In the genomic region with DNA sequence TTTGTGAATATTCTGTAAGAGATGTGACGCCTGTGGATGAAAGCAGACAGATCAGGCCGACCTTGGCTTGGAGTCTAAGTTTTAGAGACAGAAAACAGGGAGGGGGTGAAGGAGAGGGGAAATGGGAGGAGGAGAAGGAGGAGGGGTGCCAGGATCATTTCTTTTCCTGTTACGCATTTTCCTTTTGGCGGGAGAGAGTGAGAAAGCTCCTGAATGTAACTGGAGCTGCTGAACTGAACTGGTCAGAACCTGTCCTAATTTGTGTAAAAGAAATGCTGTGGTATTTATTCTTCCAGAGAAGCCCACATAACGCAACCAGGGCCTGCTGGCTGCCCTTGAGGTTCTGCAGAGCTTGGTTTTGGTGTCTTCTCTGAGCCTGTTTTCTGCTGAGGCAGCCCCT, we compare ENCODE assay signal across 14 cellular contexts. TPM values are rescaled to one million over a fixed set of nuclear protein-coding genes. Genes with fewer than 3 reads are reported as not detected.
DNase-seq lines count a peak whose midpoint lies in the region; ATAC-seq and TF ChIP-seq lines count a peak whose summit lies in the region.
"Had no signal": no experiment of that assay in that cellular context is flagged by ENCODE, and none has a peak within 500 bp of the region (broad histone marks: within the 10 kb centered on the region; RNA-seq: fewer than 3 reads in every experiment).

No MANE protein-coding gene starts in this region.

- peaks cover 1% of the 10 kb centered on the region for H3K4me1 Mint-ChIP-seq in activated T-cell treated with anti-CD3 and anti-CD28 coated beads, Interleukin-2, amount 50 U/mL, for 24 hours (ENCODE audit: low read depth)

- no peaks in the 10 kb centered on the region for H3K27me3 Mint-ChIP-seq in activated T-cell treated with anti-CD3 and anti-CD28 coated beads, Interleukin-2, amount 50 U/mL, for 24 hours
- H3K27me3 Mint-ChIP-seq: stimulated activated naive B cell treated with anti-CD40 and anti-IgM and Interleukin-4, amounts not matched to agents 10 μg/mL and 1 μg/mL and 100 μg/mL, for 72 hours had no signal

- H3K4me1 ChIP-seq in RWPE2 (ENCODE audit: insufficient read depth, poor library complexity, severe bottlenecking), result peaks cover 21% of the 10 kb centered on the region
- peaks cover 48% of the 10 kb centered on the region for H3K4me1 ChIP-seq in lower lobe of right lung
- H3K4me1 ChIP-seq: BLaER1 had no signal

- H3K27ac ChIP-seq in RWPE2 (ENCODE audit: poor library complexity, severe bottlenecking) (peak overlapping the region; percentile 32), lower lobe of right lung (peak overlapping the region; percentile 32), temporal lobe (ENCODE audit: low read depth, low read length) (peak overlapping the region; percentile 17)
- H3K27ac ChIP-seq: BLaER1, SJSA1 had no signal

- H3K4me3 ChIP-seq in RWPE2 (ENCODE audit: severe bottlenecking) (no peak overlapping the region), epithelial cell of esophagus (ENCODE audit: low read length) (no peak overlapping the region), lower lobe of right lung (no peak overlapping the region)
- H3K4me3 ChIP-seq: BLaER1, SJSA1 had no signal

- H3K4me3 Mint-ChIP-seq in activated T-cell treated with anti-CD3 and anti-CD28 coated beads, Interleukin-2, amount 50 U/mL, for 24 hours, result no peak overlapping the region
- H3K4me3 Mint-ChIP-seq: stimulated activated naive B cell treated with anti-CD40 and anti-IgM and Interleukin-4, amounts not matched to agents 10 μg/mL and 1 μg/mL and 100 μg/mL, for 72 hours had no signal

- intact Hi-C loops in lower lobe of right lung (cut with DNase I), result no loop called here

- H3K36me3 ChIP-seq in RWPE2 (ENCODE audit: low read depth) (no peaks in the 10 kb centered on the region), lower lobe of right lung (no peaks in the 10 kb centered on the region)
- H3K36me3 ChIP-seq: BLaER1 had no signal

- ATAC-seq in RWPE2 (ENCODE audit: low read depth) (peak; percentile 64), lower lobe of right lung (no peak)
- ATAC-seq: stimulated activated naive B cell treated with anti-CD40 and anti-IgM and Interleukin-4, amounts not matched to agents 10 μg/mL and 1 μg/mL and 100 μg/mL, for 72 hours had no signal

- DNase-seq in RWPE2 (ENCODE audit: low spot score), result no peak
- DNase-seq in epithelial cell of esophagus (ENCODE audit: low read depth), result peak; percentile 61
- DNase-seq in lower lobe of right lung, result no peak
- DNase-seq in stimulated activated CD4-positive, alpha-beta T cell treated with anti-CD3 and anti-CD28 coated beads, Interleukin-4, amount 100 ng/mL, for 4 hours, result no peak
- no peak for DNase-seq in middle frontal gyrus (ENCODE audit: extremely low spot score, low spot score)
- no peak for DNase-seq in stimulated activated CD4-positive, alpha-beta T cell treated with anti-CD3 and anti-CD28 coated beads, Interleukin-2, amount 100 ng/mL, for 24 hours
- DNase-seq in activated T-cell treated with anti-CD3 and anti-CD28 coated beads, Interleukin-2, amount 50 U/mL, for 24 hours, result no peak
- DNase-seq: activated CD8-positive, alpha-beta memory T cell treated with anti-CD3 and anti-CD28 coated beads, Interleukin-2, amount 50 U/mL, for 4 hours; EL; NCI-H1092 treated with DMSO at 0.1 percent for 48 hours; stimulated activated naive B cell treated with anti-CD40 and anti-IgM and Interleukin-4, amounts not matched to agents 10 μg/mL and 1 μg/mL and 100 μg/mL, for 72 hours had no signal

- no peaks in the 10 kb centered on the region for H3K36me3 Mint-ChIP-seq in activated T-cell treated with anti-CD3 and anti-CD28 coated beads, Interleukin-2, amount 50 U/mL, for 24 hours (ENCODE audit: low read depth)
- H3K36me3 Mint-ChIP-seq: stimulated activated naive B cell treated with anti-CD40 and anti-IgM and Interleukin-4, amounts not matched to agents 10 μg/mL and 1 μg/mL and 100 μg/mL, for 72 hours had no signal

- TF ChIP-seq CTCF in RWPE2 (IDR thresholded peaks at IDR 0.05; ENCODE audit: poor library complexity, severe bottlenecking), result no peak
- no peak for TF ChIP-seq CTCF in epithelial cell of esophagus (IDR thresholded peaks at IDR 0.05; ENCODE audit: insufficient read depth, low read depth, low read length, missing control alignments)
- no peak for TF ChIP-seq CTCF in lower lobe of right lung (IDR thresholded peaks at IDR 0.05)

- H3K27me3 ChIP-seq in RWPE2 (ENCODE audit: insufficient read depth, poor library complexity, severe bottlenecking) (no peaks in the 10 kb centered on the region), lower lobe of right lung (ENCODE audit: low read depth) (no peaks in the 10 kb centered on the region)
- H3K27me3 ChIP-seq: BLaER1, SJSA1 had no signal

- no peak overlapping the region for H3K27ac Mint-ChIP-seq in activated T-cell treated with anti-CD3 and anti-CD28 coated beads, Interleukin-2, amount 50 U/mL, for 24 hours
- H3K27ac Mint-ChIP-seq: stimulated activated naive B cell treated with anti-CD40 and anti-IgM and Interleukin-4, amounts not matched to agents 10 μg/mL and 1 μg/mL and 100 μg/mL, for 72 hours had no signal

- H3K9me3 Mint-ChIP-seq in activated T-cell treated with anti-CD3 and anti-CD28 coated beads, Interleukin-2, amount 50 U/mL, for 24 hours, result no peaks in the 10 kb centered on the region
- H3K9me3 Mint-ChIP-seq: stimulated activated naive B cell treated with anti-CD40 and anti-IgM and Interleukin-4, amounts not matched to agents 10 μg/mL and 1 μg/mL and 100 μg/mL, for 72 hours had no signal

- H3K9me3 ChIP-seq in RWPE2 (ENCODE audit: severe bottlenecking) (no peaks in the 10 kb centered on the region), lower lobe of right lung (no peaks in the 10 kb centered on the region)
- H3K9me3 ChIP-seq: BLaER1 had no signal

RNA-seq across cellular contexts. Expression of gene UTRN, which starts 41.9 kb away (rescaled TPM):
- 275 TPM for total RNA-seq in lower lobe of right lung
- 34.9 TPM for total RNA-seq in temporal lobe
